Comparison of ENCODE assay signal across 8 cellular contexts in the genomic region with DNA sequence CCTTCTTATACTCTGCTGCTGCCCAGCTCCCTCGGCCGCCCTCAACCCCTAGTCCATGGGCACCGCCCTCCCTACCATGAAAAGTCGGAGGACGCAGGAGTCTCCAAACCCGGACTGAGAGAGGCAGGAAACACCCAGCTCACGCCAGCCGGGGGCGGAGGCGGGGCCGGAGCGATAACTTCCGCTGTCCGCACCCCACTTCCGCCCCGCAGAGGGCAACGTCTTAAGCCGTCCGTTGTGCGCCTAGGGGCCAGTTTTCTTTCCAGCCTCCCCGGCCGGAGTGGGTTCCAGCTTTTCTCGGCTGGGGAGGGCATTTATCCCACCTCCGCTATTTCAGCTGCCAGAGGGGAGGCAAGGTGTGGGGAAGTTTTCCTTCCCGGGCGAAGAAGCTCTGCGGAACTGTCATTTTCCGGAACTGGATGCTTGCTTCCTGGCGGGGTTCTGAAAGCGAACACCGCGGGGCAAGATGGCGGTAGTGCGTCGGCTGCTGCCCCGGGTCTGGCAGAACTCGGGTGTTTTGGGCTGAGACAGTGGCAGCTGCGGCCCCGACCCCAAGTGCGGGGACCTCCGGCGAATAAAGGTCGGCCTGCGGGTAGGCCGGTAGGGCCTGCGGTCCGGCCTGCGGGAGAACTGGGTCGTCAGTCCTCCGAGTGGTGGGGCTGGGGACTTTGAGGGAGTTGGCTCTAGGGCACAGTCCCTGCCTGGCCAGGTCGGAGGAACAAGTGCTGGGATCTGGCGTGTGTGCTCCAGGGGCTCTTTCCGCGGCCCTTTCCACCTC. TPM values are rescaled to one million over a fixed set of nuclear protein-coding genes. Genes with fewer than 3 reads are reported as not detected.
DNase-seq lines count a peak whose midpoint lies in the region; ATAC-seq and TF ChIP-seq lines count a peak whose summit lies in the region.

A gene with protein sequence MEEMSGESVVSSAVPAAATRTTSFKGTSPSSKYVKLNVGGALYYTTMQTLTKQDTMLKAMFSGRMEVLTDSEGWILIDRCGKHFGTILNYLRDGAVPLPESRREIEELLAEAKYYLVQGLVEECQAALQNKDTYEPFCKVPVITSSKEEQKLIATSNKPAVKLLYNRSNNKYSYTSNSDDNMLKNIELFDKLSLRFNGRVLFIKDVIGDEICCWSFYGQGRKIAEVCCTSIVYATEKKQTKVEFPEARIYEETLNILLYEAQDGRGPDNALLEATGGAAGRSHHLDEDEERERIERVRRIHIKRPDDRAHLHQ (minus strand): TSS at position 116 of the 778 bp plus-strand sequence. CDS start 38 bp downstream, at position 78.
Gene UBE3B (plus strand): TSS at position 450 of the 778 bp plus-strand sequence. CDS start 5,918 bp downstream, outside the sequence.

- peaks cover 40% of the 10 kb centered on the region for H3K4me1 Mint-ChIP-seq in T-helper 17 cell

- no peaks in the 10 kb centered on the region for H3K9me3 ChIP-seq in T-helper 17 cell (ENCODE audit: control insufficient read depth, low read length, poor library complexity, severe bottlenecking)
- no peaks in the 10 kb centered on the region for H3K9me3 ChIP-seq in left ventricle myocardium inferior (replicated peaks)
- H3K9me3 ChIP-seq in psoas muscle: no peaks in the 10 kb centered on the region

- H3K4me1 ChIP-seq in left ventricle myocardium inferior (peaks cover 73% of the 10 kb centered on the region), psoas muscle (peaks cover 31% of the 10 kb centered on the region)

- DNase-seq in NCI-H187 treated with DMSO at 0.1 percent for 48 hours (lab: John Stamatoyannopoulos, UW) (peak; percentile 46), T-helper 17 cell (peak; percentile 77 to 82 (median 80)), amniotic stem cell (lab: John Stamatoyannopoulos, UW) (peak; percentile 84), left ventricle myocardium inferior (peak; percentile 89), psoas muscle (peak; percentile 90 to 94), ureter (ENCODE audit: low spot score) (peak; percentile 92)

- H3K27me3 ChIP-seq in left ventricle myocardium inferior (ENCODE audit: low read depth) (no peaks in the 10 kb centered on the region), psoas muscle (ENCODE audit: insufficient read depth in 3 of 3, low read length in 2 of 3) (no peaks in the 10 kb centered on the region)

- ATAC-seq in GM18505 (IDR thresholded peaks at IDR 0.05; ENCODE audit: unreplicated experiment) (peak; percentile 84), HG02970 (IDR thresholded peaks at IDR 0.05; ENCODE audit: low FRiP score, unreplicated experiment) (peak; percentile 87), T-helper 17 cell (peak; percentile 96), psoas muscle (peak; percentile 98 to 99 (median 99))

- peak within 1 kb of the TSS; percentile 98 for H3K27ac Mint-ChIP-seq in T-helper 17 cell

- TF ChIP-seq CTCF in left ventricle myocardium inferior (IDR thresholded peaks at IDR 0.05; ENCODE audit: borderline replicate concordance): peak; percentile 28
- no peak for TF ChIP-seq CTCF in psoas muscle (IDR thresholded peaks at IDR 0.05)

- H3K4me3 Mint-ChIP-seq in T-helper 17 cell: peak within 1 kb of the TSS; percentile 99

- H3K4me3 ChIP-seq in left ventricle myocardium inferior: peak within 1 kb of the TSS; percentile 92
- H3K4me3 ChIP-seq in psoas muscle: peak within 1 kb of the TSS; percentile 95

- peaks cover 3% of the 10 kb centered on the region for H3K36me3 Mint-ChIP-seq in T-helper 17 cell (ENCODE audit: low read depth)

- peak; percentile 80 for TF ChIP-seq POLR2A in GM18505 (IDR thresholded peaks at IDR 0.05; ENCODE audit: borderline replicate concordance, extremely low read depth, insufficient read depth, insufficient read length)

- H3K36me3 ChIP-seq in left ventricle myocardium inferior (peaks cover 9% of the 10 kb centered on the region), psoas muscle (ENCODE audit: insufficient read depth in 1 of 2, low read depth in 1 of 2) (peaks cover 0 to 24% of the 10 kb centered on the region in 2 donors)

- H3K27ac ChIP-seq in left ventricle myocardium inferior (replicated peaks) (peak within 1 kb of the TSS; percentile 99), psoas muscle (peak within 1 kb of the TSS; percentile 97)

- WGBS in psoas muscle, 3 donors: 0% methylated on average over 52 to 54 of the region's 54 CpGs

- intact Hi-C loops in left ventricle myocardium inferior (cut with micrococcal nuclease) (loop anchor here (5.0 kb wide), 1 partner anchor 50 kb away; no protein-coding TSS in a partner anchor), psoas muscle (cut with DNase I) (loop anchor here (5.0 kb wide), 2 partner anchors 40 to 45 kb away; no protein-coding TSS in a partner anchor)

- no peaks in the 10 kb centered on the region for H3K27me3 Mint-ChIP-seq in T-helper 17 cell

RNA-seq across cellular contexts. Expression of the first gene that starts in this region (rescaled TPM):
- total RNA-seq in T-helper 17 cell: 10 to 100 TPM; 19.5 to 35.2 TPM
- total RNA-seq in left ventricle myocardium inferior: 21.5 TPM
- total RNA-seq in psoas muscle: 10 to 100 TPM; 13.0 to 21.8 (median 17.9) TPM
- 10 to 100 TPM in 2 of 3 donors, 1 to 10 TPM in 1; 7.4 to 16.0 (median 11.6) TPM for polyA plus RNA-seq in psoas muscle
- total RNA-seq in ureter: 86.9 TPM

RNA-seq across cellular contexts. Expression of gene UBE3B, which starts in this region (rescaled TPM):
- 10 to 100 TPM; 26.9 to 32.9 TPM for total RNA-seq in T-helper 17 cell
- total RNA-seq in left ventricle myocardium inferior: 56.0 TPM
- 10 to 100 TPM; 41.7 to 50.8 (median 46.3) TPM for total RNA-seq in psoas muscle
- 10 to 100 TPM; 13.5 to 45.0 (median 14.4) TPM for polyA plus RNA-seq in psoas muscle
- total RNA-seq in ureter: 46.4 TPM

Comparison
In these comparisons a context has a peak if more than half of its experiments do, and no peak if none do; other contexts are left out.
1. Peak in every context shown above with its lines: DNase-seq, ATAC-seq, H3K4me3 ChIP-seq and H3K27ac ChIP-seq.